8 cellular contexts compared by ENCODE assay signal in genomic region chr13:51125495-51126226, GRCh38. TPM values are rescaled to one million over a fixed set of nuclear protein-coding genes. Genes with fewer than 3 reads are reported as not detected.
DNase-seq lines count a peak whose midpoint lies in the region; ATAC-seq and TF ChIP-seq lines count a peak whose summit lies in the region.

No MANE protein-coding gene starts in this region.

- DNase-seq in Calu3, result peak; percentile 46
- DNase-seq in NCI-H524 (lab: John Stamatoyannopoulos, UW), result peak; percentile 49 to 85
- peak; percentile 60 for DNase-seq in activated CD4-positive, alpha-beta memory T cell treated with anti-CD3 and anti-CD28 coated beads for 36 hours
- DNase-seq in fibroblast of the conjunctiva (ENCODE audit: low read depth), result peak; percentile 46
- DNase-seq in osteoblast (ENCODE audit: insufficient read length, low spot score, missing footprints), result peak; percentile 89
- DNase-seq in islet precursor cell, result no peak

- no TSS peak for BruUV-seq in Calu3 (replicated peaks; lab: Mats Ljungman, UMichigan)

- TF ChIP-seq CTCF in Calu3 (IDR thresholded peaks at IDR 0.05; ENCODE audit: unreplicated experiment) (peak; percentile 54), osteoblast (IDR thresholded peaks at IDR 0.05; ENCODE audit: extremely low read depth, low read depth, low read length) (peak; percentile 86)

- no peaks in the 10 kb centered on the region for H3K79me2 ChIP-seq in osteoblast (ENCODE audit: insufficient read depth, low read length)

- H3K4me3 Mint-ChIP-seq in Calu3 (ENCODE audit: low read depth, unreplicated experiment), result no peak overlapping the region
- H3K4me3 Mint-ChIP-seq in activated CD4-positive, alpha-beta memory T cell treated with anti-CD3 and anti-CD28 coated beads for 36 hours, result no peak overlapping the region

- no peaks in the 10 kb centered on the region for H3K4me1 ChIP-seq in osteoblast (ENCODE audit: insufficient read depth, low read length)

- no peaks in the 10 kb centered on the region for H3K9me3 Mint-ChIP-seq in Calu3 (ENCODE audit: low read depth, unreplicated experiment)
- peaks cover 12% of the 10 kb centered on the region for H3K9me3 Mint-ChIP-seq in activated CD4-positive, alpha-beta memory T cell treated with anti-CD3 and anti-CD28 coated beads for 36 hours

- H2AFZ ChIP-seq in osteoblast (ENCODE audit: low read length), result no peak overlapping the region

- H4K20me1 ChIP-seq in osteoblast (ENCODE audit: insufficient read depth, low read length), result no peaks in the 10 kb centered on the region

- peaks cover 24% of the 10 kb centered on the region for H3K27me3 Mint-ChIP-seq in Calu3 (ENCODE audit: unreplicated experiment)
- H3K27me3 Mint-ChIP-seq in activated CD4-positive, alpha-beta memory T cell treated with anti-CD3 and anti-CD28 coated beads for 36 hours, result peaks cover 15% of the 10 kb centered on the region

- no peak overlapping the region for H3K4me3 ChIP-seq in osteoblast (ENCODE audit: insufficient read depth, low read length)

- POLR2A ChIA-PET in activated CD4-positive, alpha-beta memory T cell treated with anti-CD3 and anti-CD28 coated beads for 36 hours (lab: Charles Lee), result interaction anchor here (1.2 kb wide), 1 partner anchor 160 kb away, joined by 4 read pairs; no protein-coding TSS in a partner anchor

- no peaks in the 10 kb centered on the region for H3K36me3 ChIP-seq in osteoblast (ENCODE audit: insufficient read depth, low read length)

- no peak overlapping the region for H3K27ac ChIP-seq in osteoblast (ENCODE audit: low read depth, low read length)

- peaks cover 24% of the 10 kb centered on the region for H3K27me3 ChIP-seq in osteoblast (ENCODE audit: insufficient read depth, low read length)

- no peak overlapping the region for H3K4me2 ChIP-seq in osteoblast (ENCODE audit: insufficient read depth, low read length)

- H3K27ac Mint-ChIP-seq in Calu3 (ENCODE audit: unreplicated experiment), result no peak overlapping the region
- no peak overlapping the region for H3K27ac Mint-ChIP-seq in activated CD4-positive, alpha-beta memory T cell treated with anti-CD3 and anti-CD28 coated beads for 36 hours

- intact Hi-C loops in Calu3 (cut with micrococcal nuclease; ENCODE audit: unreplicated experiment), result loop anchor here (1.0 to 10.0 kb wide), 2 partner anchors 161 to 669 kb away; no protein-coding TSS in a partner anchor
- intact Hi-C loops in activated CD4-positive, alpha-beta memory T cell treated with anti-CD3 and anti-CD28 coated beads for 36 hours (cut with micrococcal nuclease), result loop anchor here (1.0 kb wide), 2 partner anchors 161 to 672 kb away; no protein-coding TSS in a partner anchor

- H3K9me3 ChIP-seq in osteoblast (ENCODE audit: low read depth, low read length), result no peaks in the 10 kb centered on the region

- peaks cover 16% of the 10 kb centered on the region for H3K4me1 Mint-ChIP-seq in Calu3 (ENCODE audit: low read depth, unreplicated experiment)
- H3K4me1 Mint-ChIP-seq in activated CD4-positive, alpha-beta memory T cell treated with anti-CD3 and anti-CD28 coated beads for 36 hours (ENCODE audit: low read depth), result peaks cover 16% of the 10 kb centered on the region

- CTCF ChIA-PET in Calu3 (lab: Charles Lee), result interaction anchor here (0.8 to 1.8 kb wide), 6 partner anchors 8 to 672 kb away, joined by 3 to 21 read pairs (median 5); no protein-coding TSS in a partner anchor
- CTCF ChIA-PET in activated CD4-positive, alpha-beta memory T cell treated with anti-CD3 and anti-CD28 coated beads for 36 hours (lab: Charles Lee), result interaction anchor here (0.6 to 9.3 kb wide), 40 partner anchors 9 to 672 kb away, joined by 3 to 244 read pairs (median 4); no protein-coding TSS in a partner anchor

- no peaks in the 10 kb centered on the region for H3K36me3 Mint-ChIP-seq in Calu3 (ENCODE audit: insufficient read depth, unreplicated experiment)
- no peaks in the 10 kb centered on the region for H3K36me3 Mint-ChIP-seq in activated CD4-positive, alpha-beta memory T cell treated with anti-CD3 and anti-CD28 coated beads for 36 hours

- ATAC-seq in GM19351 (IDR thresholded peaks at IDR 0.05; ENCODE audit: unreplicated experiment), result peak; percentile 93
- peak; percentile 56 for ATAC-seq in HG03460 (IDR thresholded peaks at IDR 0.05; ENCODE audit: unreplicated experiment)

RNA-seq across cellular contexts. Expression of gene C13orf42, which starts 14.6 kb away (rescaled TPM):
- total RNA-seq in Calu3 (2022) (not detected in 2 replicates), osteoblast (not detected in 2 replicates)
- total RNA-seq in activated CD4-positive, alpha-beta memory T cell treated with anti-CD3 and anti-CD28 coated beads for 36 hours, result not detected
